ENCODE assay signal across 8 cellular contexts in genomic region chr16:84115919-84116719, GRCh38. TPM values are rescaled to one million over a fixed set of nuclear protein-coding genes. Genes with fewer than 3 reads are reported as not detected.
DNase-seq lines count a peak whose midpoint lies in the region; ATAC-seq, FAIRE-seq and TF ChIP-seq lines count a peak whose summit lies in the region.

No MANE protein-coding gene starts in this region.

- ATAC-seq in GM19328 (IDR thresholded peaks at IDR 0.05; ENCODE audit: unreplicated experiment) (peak; percentile 21), HG03354 (IDR thresholded peaks at IDR 0.05; ENCODE audit: poor library complexity, severe bottlenecking, unreplicated experiment) (peak; percentile 46)

- H3K9me3 ChIP-seq in DOHH2 (ENCODE audit: control insufficient read depth, insufficient read depth, low read length) (no peaks in the 10 kb centered on the region), breast epithelium (no peaks in the 10 kb centered on the region)

- H3K27me3 ChIP-seq in DOHH2 (ENCODE audit: control insufficient read depth, low read length) (no peaks in the 10 kb centered on the region), breast epithelium (no peaks in the 10 kb centered on the region), kidney epithelial cell (ENCODE audit: control insufficient read depth, insufficient read depth, low read length) (no peaks in the 10 kb centered on the region)

- intact Hi-C loops in breast epithelium (cut with DNase I; ENCODE audit: low total_unique reads), result no loop called here

- H3F3A ChIP-seq in DOHH2 (ENCODE audit: control insufficient read depth, insufficient read depth), result peaks cover 7% of the 10 kb centered on the region; the same call in 1 of the 2 replicates

- DNase-seq in RPMI8226 (peak; percentile 61), breast epithelium (ENCODE audit: low spot score in 2 of 2) (peak in 1 of 2 donors; percentile 38), kidney epithelial cell (ENCODE audit: low read depth) (no peak), urothelium cell line (ENCODE audit: low spot score) (no peak)
- DNase-seq in stimulated activated CD4-positive, alpha-beta T cell treated with anti-CD3 and anti-CD28 coated beads, TNF-alpha, amount 100 ng/mL, for 24 hours (ENCODE audit: low read depth in 3 of 3), result peak; percentile 16 to 36 (median 22)

- no peak for TF ChIP-seq POLR2A in breast epithelium (IDR thresholded peaks at IDR 0.05)

- H3K4me3 ChIP-seq in DOHH2 (ENCODE audit: low read length), result peak overlapping the region; percentile 90
- peak overlapping the region; percentile 82 to 98 (median 92) for H3K4me3 ChIP-seq in breast epithelium
- peak overlapping the region; percentile 79 for H3K4me3 ChIP-seq in kidney epithelial cell (ENCODE audit: low read depth, low read length)

- peaks cover 13% of the 10 kb centered on the region for H3K36me3 ChIP-seq in DOHH2 (ENCODE audit: control insufficient read depth, low read length)
- H3K36me3 ChIP-seq in breast epithelium, result no peaks in the 10 kb centered on the region
- no peaks in the 10 kb centered on the region for H3K36me3 ChIP-seq in kidney epithelial cell (ENCODE audit: control insufficient read depth, insufficient read depth, low read length)

- peaks cover 24% of the 10 kb centered on the region for H3K4me1 ChIP-seq in DOHH2 (ENCODE audit: control insufficient read depth, low read length)
- H3K4me1 ChIP-seq in breast epithelium, result peaks cover 0 to 5% of the 10 kb centered on the region in 2 donors

- no peak for FAIRE-seq in urothelium cell line (lab: Jason Lieb, UNC)

- TF ChIP-seq CTCF in DOHH2 (IDR thresholded peaks at IDR 0.05; ENCODE audit: low read depth, low read length, poor library complexity, severe bottlenecking) (no peak), breast epithelium (IDR thresholded peaks at IDR 0.05) (no peak), kidney epithelial cell (IDR thresholded peaks at IDR 0.05; ENCODE audit: insufficient read depth, low read length, poor library complexity, severe bottlenecking) (no peak)

- peaks cover 9% of the 10 kb centered on the region; the same call in 1 of the 2 replicates for H4K20me1 ChIP-seq in DOHH2 (ENCODE audit: control insufficient read depth, insufficient read depth, low read depth, low read length)

- H3K9me2 ChIP-seq in DOHH2 (replicated peaks; ENCODE audit: control insufficient read depth, low read length), result no peaks in the 10 kb centered on the region

- peaks cover 64% of the 10 kb centered on the region for H3K79me2 ChIP-seq in DOHH2 (ENCODE audit: control insufficient read depth, low read length)

- H3K27ac ChIP-seq in DOHH2 (ENCODE audit: low read depth, low read length) (peak overlapping the region; percentile 75), breast epithelium (peak overlapping the region; percentile 97 to 98)

- H3K4me2 ChIP-seq in DOHH2 (ENCODE audit: low read length), result peak overlapping the region; percentile 96

RNA-seq across cellular contexts. Expression of gene MBTPS1, which starts 0.6 kb away (rescaled TPM):
- total RNA-seq in breast epithelium (100 to 1,000 TPM in 2 of 3 donors, 10 to 100 TPM in 1; 95.4 to 142 (median 121) TPM), kidney epithelial cell (70.9 and 86.5 TPM in 2 replicates)

RNA-seq across cellular contexts. Expression of gene HSDL1, which starts 28.9 kb away (rescaled TPM):
- 10 to 100 TPM; 17.0 to 25.8 (median 21.0) TPM for total RNA-seq in breast epithelium
- total RNA-seq in kidney epithelial cell, result 35.8 and 37.9 TPM in 2 replicates

RNA-seq across cellular contexts. Expression of gene DNAAF1, which starts 29.0 kb away (rescaled TPM):
- total RNA-seq in breast epithelium (1 to 10 TPM in 2 of 3 donors, not detected in 1; 1.2 to 9.5 TPM), kidney epithelial cell (not detected in 2 replicates)

Comparison
In these comparisons a context has a peak if more than half of its experiments do, and no peak if none do; other contexts are left out.
1. DNase-seq: peak in RPMI8226 (single experiment) and stimulated activated CD4-positive, alpha-beta T cell treated with anti-CD3 and anti-CD28 coated beads, TNF-alpha, amount 100 ng/mL, for 24 hours (3 of 3); none in kidney epithelial cell (single experiment) and urothelium cell line (single experiment).
2. Peak in every context shown above with its lines, with median percentiles within 50 percentile points of each other: H3K4me3 ChIP-seq.